19 cellular contexts compared by ENCODE assay signal in genomic region chr22:41902016-41902415, GRCh38. TPM values are rescaled to one million over a fixed set of nuclear protein-coding genes. Genes with fewer than 3 reads are reported as not detected.
DNase-seq lines count a peak whose midpoint lies in the region; ATAC-seq and TF ChIP-seq lines count a peak whose summit lies in the region.
"Had no signal": no experiment of that assay in that cellular context is flagged by ENCODE, and none has a peak within 500 bp of the region (broad histone marks: within the 10 kb centered on the region; RNA-seq: fewer than 3 reads in every experiment).

No MANE protein-coding gene starts in this region.

- peak; percentile 7 for DNase-seq in left ventricle myocardium superior
- DNase-seq in Right ventricle myocardium inferior (ENCODE audit: missing footprints) = no peak
- DNase-seq in RWPE1 (ENCODE audit: low spot score) = no peak
- DNase-seq in neural crest cell (ENCODE audit: low read depth, low spot score) = no peak
- no peak for DNase-seq in DMS53 treated with DMSO at 0.1 percent for 48 hours (lab: John Stamatoyannopoulos, UW; ENCODE audit: unreplicated experiment)
- DNase-seq in sciatic nerve (ENCODE audit: low spot score) = no peak
- no peak for DNase-seq in T-helper 1 cell
- DNase-seq: ACHN; AML-193; CD4-positive, CD25-positive, alpha-beta regulatory T cell; GOT3; KG1; NCI-H1436; NCI-H2029; NCI-H2171; NCI-H446; OCI-M1; SJCRH30 had no signal

- ATAC-seq in left ventricle myocardium superior (no peak), Right ventricle myocardium inferior (no peak), sciatic nerve (no peak)

- POLR2A ChIA-PET in RWPE1 (lab: Yijun Ruan, JAX; ENCODE audit: low non-redundant PET) = no interaction called here

- peak overlapping the region; percentile 35 for H3K27ac ChIP-seq in RWPE1
- H3K27ac ChIP-seq: SJCRH30 had no signal

- no peak for TF ChIP-seq CTCF in RWPE1 (conservative IDR thresholded peaks at IDR 0.05; ENCODE audit: low read depth)
- TF ChIP-seq CTCF in neural crest cell (conservative IDR thresholded peaks at IDR 0.05) = no peak

- H3K4me3 Mint-ChIP-seq in neural crest cell = peak overlapping the region; percentile 60
- H3K4me3 Mint-ChIP-seq: CD4-positive, CD25-positive, alpha-beta regulatory T cell had no signal

- intact Hi-C loops in left ventricle myocardium superior (cut with micrococcal nuclease) = no loop called here
- intact Hi-C loops in Right ventricle myocardium inferior (cut with DNase I) = no loop called here
- intact Hi-C loops in sciatic nerve (cut with DNase I) = no loop called here

- CTCF ChIA-PET in RWPE1 (lab: Yijun Ruan, JAX) = no interaction called here

- H3K36me3 Mint-ChIP-seq in neural crest cell (ENCODE audit: low read depth) = peaks cover 5% of the 10 kb centered on the region

- H3K9me3 Mint-ChIP-seq in neural crest cell = no peaks in the 10 kb centered on the region
- H3K9me3 Mint-ChIP-seq: CD4-positive, CD25-positive, alpha-beta regulatory T cell had no signal

- H3K4me1 Mint-ChIP-seq in neural crest cell = no peaks in the 10 kb centered on the region

- peaks cover 5% of the 10 kb centered on the region for H3K27me3 Mint-ChIP-seq in neural crest cell (ENCODE audit: low read depth)
- H3K27me3 Mint-ChIP-seq: CD4-positive, CD25-positive, alpha-beta regulatory T cell had no signal

- H3K27ac Mint-ChIP-seq in neural crest cell (ENCODE audit: unreplicated experiment) = no peak overlapping the region

RNA-seq across cellular contexts. Expression of gene SHISA8, which starts 12.9 kb away (rescaled TPM):
- 10.2 TPM for total RNA-seq in left ventricle myocardium superior
- total RNA-seq in Right ventricle myocardium inferior = 6.8 TPM
- 0.19 TPM in 1 of 2 replicates, not detected in the other for total RNA-seq in neural crest cell
- 0.40 TPM for total RNA-seq in sciatic nerve
- total RNA-seq: RPMI7951, SJCRH30 had no signal

RNA-seq across cellular contexts. Expression of gene TNFRSF13C, which starts 24.6 kb away (rescaled TPM):
- total RNA-seq in left ventricle myocardium superior (1.6 TPM), Right ventricle myocardium inferior (1.2 TPM), neural crest cell (4.0 and 4.4 TPM in 2 replicates), sciatic nerve (1.2 TPM)
- total RNA-seq: RPMI7951 had no signal

RNA-seq across cellular contexts. Expression of gene CENPM, which starts 44.9 kb away (rescaled TPM):
- total RNA-seq in left ventricle myocardium superior (0.52 TPM), Right ventricle myocardium inferior (1.5 TPM), neural crest cell (47.3 and 48.9 TPM in 2 replicates), sciatic nerve (not detected)

Comparison
In these comparisons a context has a peak if more than half of its experiments do, and no peak if none do; other contexts are left out.
1. RNA of gene CENPM, which starts 44.9 kb away (total RNA-seq): 47.3 to 48.9 TPM in neural crest cell; 1.5 TPM in Right ventricle myocardium inferior (single experiment), 0.52 TPM in left ventricle myocardium superior (single experiment) and not detected in sciatic nerve (single experiment); every median in the first group is over 10 times any median in the second.